In genomic region chr16:30657866-30658730, GRCh38 we compare ENCODE assay signal across 8 cellular contexts. TPM values are rescaled to one million over a fixed set of nuclear protein-coding genes. Genes with fewer than 3 reads are reported as not detected.
DNase-seq lines count a peak whose midpoint lies in the region; ATAC-seq and TF ChIP-seq lines count a peak whose summit lies in the region.

TSS of gene FBRS (plus strand) at chr16:30658431. CDS start at chr16:30659519, 1,088 bp downstream.

- H3K4me1 ChIP-seq in gastroesophageal sphincter (peaks cover 0 to 60% (median 26%) of the 10 kb centered on the region in 3 donors), suprapubic skin (peaks cover 46% of the 10 kb centered on the region)

- H3K27me3 Mint-ChIP-seq in activated naive CD4-positive, alpha-beta T cell treated with anti-CD3 and anti-CD28 coated beads, Interleukin-2, amount 10 ng/mL, durations not matched to agents 7 days and 5 days = no peaks in the 10 kb centered on the region

- no peaks in the 10 kb centered on the region for H3K9me3 Mint-ChIP-seq in activated naive CD4-positive, alpha-beta T cell treated with anti-CD3 and anti-CD28 coated beads, Interleukin-2, amount 10 ng/mL, durations not matched to agents 7 days and 5 days

- WGBS in gastroesophageal sphincter (ENCODE audit: low coverage in 1 of 2), 2 donors = 0 to 1% methylated on average over 19 to 20 of the region's 86 CpGs
- under 1% methylated on average over 23 of the region's 86 CpGs for WGBS in suprapubic skin

- H3K27me3 ChIP-seq in gastroesophageal sphincter (no peaks in the 10 kb centered on the region), suprapubic skin (no peaks in the 10 kb centered on the region)

- TF ChIP-seq POLR2A in gastroesophageal sphincter (IDR thresholded peaks at IDR 0.05) (peak; percentile 71 to 90), suprapubic skin (IDR thresholded peaks at IDR 0.05) (peak; percentile 13 to 92)

- POLR2A ChIA-PET in HEK293T (lab: Yijun Ruan, JAX) = interaction anchor here (0.7 to 4.5 kb wide), 31 partner anchors 8 to 323 kb away, joined by 3 to 57 read pairs (median 5); partner anchors contain the start of genes DCTPP1, PHKG2, PRR14 and SRCAP

- H3K4me3 ChIP-seq in gastroesophageal sphincter (peak within 1 kb of the TSS; percentile 96 to 98), suprapubic skin (peak within 1 kb of the TSS; percentile 65)

- H3K4me3 Mint-ChIP-seq in activated naive CD4-positive, alpha-beta T cell treated with anti-CD3 and anti-CD28 coated beads, Interleukin-2, amount 10 ng/mL, durations not matched to agents 7 days and 5 days = peak within 1 kb of the TSS; percentile 79

- ATAC-seq in gastroesophageal sphincter = peak; percentile 88

- H3K36me3 ChIP-seq in gastroesophageal sphincter = peaks cover 0 to 63% of the 10 kb centered on the region in 2 donors
- peaks cover 53% of the 10 kb centered on the region for H3K36me3 ChIP-seq in suprapubic skin

- DNase-seq in GM04503 (ENCODE audit: low read depth) (peak; percentile 99), HEK293T (ENCODE audit: extremely low spot score) (peak; percentile 100), MV-4-11 (lab: John Stamatoyannopoulos, UW) (peak; percentile 100), SK-N-DZ (ENCODE audit: low spot score) (peak; percentile 100), non-pigmented ciliary epithelial cell (ENCODE audit: low read depth) (peak; percentile 100), suprapubic skin (ENCODE audit: low spot score in 2 of 2) (peak; percentile 100)
- DNase-seq in activated naive CD4-positive, alpha-beta T cell treated with anti-CD3 and anti-CD28 coated beads, Interleukin-2, amount 10 ng/mL, durations not matched to agents 7 days and 5 days = peak; percentile 100

- peak within 1 kb of the TSS; percentile 99 for H3K27ac Mint-ChIP-seq in activated naive CD4-positive, alpha-beta T cell treated with anti-CD3 and anti-CD28 coated beads, Interleukin-2, amount 10 ng/mL, durations not matched to agents 7 days and 5 days

- TF ChIP-seq EP300 in gastroesophageal sphincter (IDR thresholded peaks at IDR 0.05) = no peak
- no peak for TF ChIP-seq EP300 in suprapubic skin (IDR thresholded peaks at IDR 0.05)

- peaks cover 56% of the 10 kb centered on the region for H3K4me1 Mint-ChIP-seq in activated naive CD4-positive, alpha-beta T cell treated with anti-CD3 and anti-CD28 coated beads, Interleukin-2, amount 10 ng/mL, durations not matched to agents 7 days and 5 days

- CTCF ChIA-PET in HEK293T (lab: Yijun Ruan, JAX) = interaction anchor here (0.7 to 2.2 kb wide), 8 partner anchors 8 to 42 kb away, joined by 3 to 9 read pairs (median 4); no protein-coding TSS in a partner anchor
- CTCF ChIA-PET in activated naive CD4-positive, alpha-beta T cell treated with anti-CD3 and anti-CD28 coated beads, Interleukin-2, amount 10 ng/mL, durations not matched to agents 7 days and 5 days (lab: Charles Lee) = interaction anchor here (0.7 to 4.8 kb wide), 10 partner anchors 8 to 157 kb away, joined by 3 to 56 read pairs (median 4); partner anchors contain the start of gene PRR14

- no peaks in the 10 kb centered on the region for H3K9me3 ChIP-seq in gastroesophageal sphincter
- no peaks in the 10 kb centered on the region for H3K9me3 ChIP-seq in suprapubic skin

- H3K27ac ChIP-seq in gastroesophageal sphincter (peak within 1 kb of the TSS; percentile 62 to 98 (median 95)), suprapubic skin (peak within 1 kb of the TSS; percentile 97)

- H3K36me3 Mint-ChIP-seq in activated naive CD4-positive, alpha-beta T cell treated with anti-CD3 and anti-CD28 coated beads, Interleukin-2, amount 10 ng/mL, durations not matched to agents 7 days and 5 days = peaks cover 47% of the 10 kb centered on the region

- TF ChIP-seq CTCF in gastroesophageal sphincter (IDR thresholded peaks at IDR 0.05) (peak in 3 of 4 experiments; percentile 83 to 88 (median 85)), suprapubic skin (IDR thresholded peaks at IDR 0.05) (peak in 1 of 2 donors; percentile 84)

TF ChIP-seq in HEK293T, 16 proteins besides CTCF, POLR2A, EP300 and RAD21:
- TF ChIP-seq TARDBP (IDR thresholded peaks at IDR 0.05) = no peak
- no peak for TF ChIP-seq FOXM1 (IDR thresholded peaks at IDR 0.05; ENCODE audit: borderline replicate concordance)
- no peak for TF ChIP-seq CTBP1 (IDR thresholded peaks at IDR 0.05; ENCODE audit: borderline replicate concordance)
- no peak for TF ChIP-seq ELF4 (IDR thresholded peaks at IDR 0.05)
- no peak for TF ChIP-seq HDGF (IDR thresholded peaks at IDR 0.05; ENCODE audit: borderline replicate concordance)

RNA-seq across cellular contexts. Expression of gene FBRS, which starts in this region (rescaled TPM):
- 21.6 and 21.9 TPM in 2 replicates for polyA plus RNA-seq in SK-N-DZ (2014; cell fraction: cytosol; rRNA removed)
- polyA plus RNA-seq in SK-N-DZ (2014; cell fraction: nucleus; rRNA removed) = 38.3 and 53.2 TPM in 2 replicates
- total RNA-seq in gastroesophageal sphincter (10 to 100 TPM; 19.9 to 52.1 (median 32.8) TPM), suprapubic skin (10 to 100 TPM; 64.5 to 81.3 (median 73.1) TPM)

Comparison
In these comparisons a context has a peak if more than half of its experiments do, and no peak if none do; other contexts are left out.
1. Peak in every context shown above with its lines: DNase-seq, ATAC-seq, H3K4me3 ChIP-seq and H3K27ac ChIP-seq.